ENCODE assay signal across 18 cellular contexts in genomic region chr20:50277064-50277415, GRCh38.
DNase-seq lines count a peak whose midpoint lies in the region; FAIRE-seq and TF ChIP-seq lines count a peak whose summit lies in the region.
"Had no signal": no experiment of that assay in that cellular context is flagged by ENCODE, and none has a peak within 500 bp of the region (broad histone marks: within the 10 kb centered on the region; RNA-seq: fewer than 3 reads in every experiment).

No MANE protein-coding gene starts in this region.

- H3K4me1 ChIP-seq in HEK293 (ENCODE audit: control insufficient read depth, insufficient read depth, low read length) (no peaks in the 10 kb centered on the region), mononuclear cell (ENCODE audit: insufficient read depth, low read length) (peaks cover 81% of the 10 kb centered on the region), small intestine (ENCODE audit: control insufficient read depth in 2 of 2, insufficient read depth in 1 of 2, low read depth in 1 of 2, low read length in 1 of 2) (peaks cover 0 to 5% of the 10 kb centered on the region in 2 donors)
- H3K4me1 ChIP-seq in effector memory CD4-positive, alpha-beta T cell (ENCODE audit: control insufficient read depth, insufficient read depth, low read length, poor library complexity, severe bottlenecking): no peaks in the 10 kb centered on the region

- H3K27ac ChIP-seq in HEK293 (ENCODE audit: extremely low read depth, low read depth, low read length) (no peak overlapping the region), adipose tissue (ENCODE audit: low read depth, low read length) (peak overlapping the region; percentile 28), small intestine (ENCODE audit: low read depth in 1 of 2, low read length in 1 of 2) (no peak overlapping the region)
- no peak overlapping the region for H3K27ac ChIP-seq in effector memory CD4-positive, alpha-beta T cell (ENCODE audit: insufficient read depth, low read length, poor library complexity, severe bottlenecking)
- H3K27ac ChIP-seq: cardiac muscle cell, epithelial cell of prostate, thoracic aorta had no signal

- POLR2A ChIA-PET in HEK293 (lab: Yijun Ruan, JAX): no interaction called here

- H3K4me3 ChIP-seq in HEK293 (ENCODE audit: low read depth, low read length) (no peak overlapping the region), mononuclear cell (ENCODE audit: low read length) (peak overlapping the region; percentile 35), small intestine (ENCODE audit: low read depth in 1 of 2, low read length in 2 of 2) (no peak overlapping the region)
- H3K4me3 ChIP-seq in effector memory CD4-positive, alpha-beta T cell (ENCODE audit: insufficient read depth, low read depth, low read length, poor library complexity, severe bottlenecking): no peak overlapping the region
- H3K4me3 ChIP-seq: cardiac muscle cell, thoracic aorta had no signal

- TF ChIP-seq CTCF in HEK293 (tag by site-specific recombination; IDR thresholded peaks at IDR 0.05): no peak

- WGBS in adipose tissue, 3 donors: 80 to 89% (median 81%) methylated on average over 5 of the region's 5 CpGs
- 33 to 60% (median 45%) methylated on average over 5 of the region's 5 CpGs for WGBS in small intestine, 3 donors

- H3K36me3 ChIP-seq in HEK293 (ENCODE audit: control insufficient read depth in 2 of 2, insufficient read depth in 1 of 2, low read length in 2 of 2) (no peaks in the 10 kb centered on the region), small intestine (ENCODE audit: control insufficient read depth in 2 of 2, insufficient read depth in 2 of 2, low read length in 2 of 2) (no peaks in the 10 kb centered on the region)
- H3K36me3 ChIP-seq in effector memory CD4-positive, alpha-beta T cell (ENCODE audit: control insufficient read depth, insufficient read depth, low read length): no peaks in the 10 kb centered on the region
- H3K36me3 ChIP-seq: cardiac muscle cell, thoracic aorta had no signal

- no peaks in the 10 kb centered on the region for H3K9me3 ChIP-seq in HEK293 (ENCODE audit: control insufficient read depth, insufficient read depth, low read depth, low read length)
- H3K9me3 ChIP-seq in mononuclear cell (ENCODE audit: low read depth, low read length): no peaks in the 10 kb centered on the region
- no peaks in the 10 kb centered on the region for H3K9me3 ChIP-seq in small intestine (ENCODE audit: control insufficient read depth, low read depth)
- H3K9me3 ChIP-seq in effector memory CD4-positive, alpha-beta T cell (ENCODE audit: control insufficient read depth, low read length): no peaks in the 10 kb centered on the region
- H3K9me3 ChIP-seq: thoracic aorta had no signal

- FAIRE-seq in small intestine (lab: Jason Lieb, UNC): no peak
- FAIRE-seq: frontal cortex, GM12891 had no signal

- no peaks in the 10 kb centered on the region for H3K27me3 ChIP-seq in mononuclear cell (ENCODE audit: insufficient read depth, low read length)
- no peaks in the 10 kb centered on the region for H3K27me3 ChIP-seq in small intestine (ENCODE audit: control insufficient read depth in 2 of 2, insufficient read depth in 2 of 2, low read length in 2 of 2)
- H3K27me3 ChIP-seq in effector memory CD4-positive, alpha-beta T cell (replicated peaks; ENCODE audit: control insufficient read depth, insufficient read depth, low read length, poor library complexity, severe bottlenecking): no peaks in the 10 kb centered on the region
- H3K27me3 ChIP-seq: cardiac muscle cell had no signal

- CTCF ChIA-PET in HEK293 (lab: Yijun Ruan, JAX): interaction anchor here (0.6 kb wide), 2 partner anchors 52 to 54 kb away, joined by 3 read pairs; no protein-coding TSS in a partner anchor

- DNase-seq in small intestine (peak; percentile 38), SKM-1 (lab: John Stamatoyannopoulos, UW; ENCODE audit: unreplicated experiment) (no peak), mesenteric fat pad (ENCODE audit: low spot score) (no peak)
- no peak for DNase-seq in effector memory CD4-positive, alpha-beta T cell
- DNase-seq: activated CD4-positive, alpha-beta T cell treated with anti-CD3 and anti-CD28 coated beads for 48 hours; amygdala; CD8-positive, alpha-beta memory T cell; GOT3; NCI-H187; OCI-M1 had no signal

TF ChIP-seq in HEK293, 187 proteins besides CTCF, POLR2A, EP300 and RAD21:
- TF ChIP-seq ZNF16 (tag by site-specific recombination; IDR thresholded peaks at IDR 0.05; ENCODE audit: low read depth): peak; percentile 65; the same call in 1 of the 2 replicates
- no peak for TF ChIP-seq HIC1 (tag by site-specific recombination; IDR thresholded peaks at IDR 0.05)
